Comparison of ENCODE assay signal across 21 cellular contexts in genomic region chrX:47745386-47745785, GRCh38.
"Had no signal": no experiment of that assay in that cellular context is flagged by ENCODE, and none has a peak within 500 bp of the region (broad histone marks: within the 10 kb centered on the region; RNA-seq: fewer than 3 reads in every experiment).

No MANE protein-coding gene starts in this region.

- H3K9me3 ChIP-seq: esophagus muscularis mucosa, tibial artery had no signal

- H3K36me3 Mint-ChIP-seq: activated naive CD8-positive, alpha-beta T cell treated with anti-CD3 and anti-CD28 coated beads, Interleukin-2, amount 10 ng/mL, durations not matched to agents 7 days and 5 days; brain had no signal

- H3K4me1 Mint-ChIP-seq: activated B cell treated with CpG ODN at 0.5 μM for 24 hours, neural crest cell had no signal

- H3K4me2 ChIP-seq: hepatocyte had no signal

- H2AFZ ChIP-seq: hepatocyte had no signal

- H3K4me1 ChIP-seq: esophagus muscularis mucosa, tibial artery had no signal

- H3K4me3 Mint-ChIP-seq: activated B cell treated with CpG ODN at 0.5 μM for 24 hours; activated CD4-positive, alpha-beta memory T cell treated with anti-CD3 and anti-CD28 coated beads, Interleukin-2, amount 10 ng/mL, durations not matched to agents 7 days and 5 days; activated naive CD8-positive, alpha-beta T cell treated with anti-CD3 and anti-CD28 coated beads, Interleukin-2, amount 10 ng/mL, durations not matched to agents 7 days and 5 days; brain; neural crest cell had no signal

- DNase-seq: activated B cell treated with CpG ODN at 0.5 μM for 24 hours; activated CD4-positive, alpha-beta memory T cell treated with anti-CD3 and anti-CD28 coated beads, Interleukin-2, amount 10 ng/mL, durations not matched to agents 7 days and 5 days; activated CD4-positive, alpha-beta T cell treated with anti-CD3 and anti-CD28 coated beads for 48 hours; activated naive CD4-positive, alpha-beta T cell treated with Interleukin-2 at 50 U/mL for 16 hours; activated naive CD8-positive, alpha-beta T cell treated with anti-CD3 and anti-CD28 coated beads, Interleukin-2, amount 10 ng/mL, durations not matched to agents 7 days and 5 days; activated T-cell treated with anti-CD3 and anti-CD28 coated beads, Interleukin-2, amount 50 U/mL, for 1 hour; cortex of kidney; foreskin fibroblast; left colon; midbrain; stimulated activated naive CD8-positive, alpha-beta T cell treated with anti-CD3 and anti-CD28 coated beads, Interleukin-15, Interleukin-2, amounts not matched to agents 100 U/mL and 50 U/mL, for 24 hours; substantia nigra; T-helper 2 cell; tibial artery had no signal

- H3K4me3 ChIP-seq: esophagus muscularis mucosa, hepatocyte, lung, skin epidermis, tibial artery had no signal

- H3K27me3 ChIP-seq: esophagus muscularis mucosa, hepatocyte, tibial artery had no signal

- H3K27me3 Mint-ChIP-seq: activated CD4-positive, alpha-beta memory T cell treated with anti-CD3 and anti-CD28 coated beads, Interleukin-2, amount 10 ng/mL, durations not matched to agents 7 days and 5 days had no signal

- ATAC-seq: left colon; stimulated activated naive CD8-positive, alpha-beta T cell treated with anti-CD3 and anti-CD28 coated beads, Interleukin-15, Interleukin-2, amounts not matched to agents 100 U/mL and 50 U/mL, for 24 hours had no signal

- H3K27ac Mint-ChIP-seq: activated B cell treated with CpG ODN at 0.5 μM for 24 hours; activated CD4-positive, alpha-beta memory T cell treated with anti-CD3 and anti-CD28 coated beads, Interleukin-2, amount 10 ng/mL, durations not matched to agents 7 days and 5 days; activated naive CD8-positive, alpha-beta T cell treated with anti-CD3 and anti-CD28 coated beads, Interleukin-2, amount 10 ng/mL, durations not matched to agents 7 days and 5 days; activated T-helper 2 cell treated with anti-CD3 and anti-CD28 coated beads, Interferon-gamma antibody, Interleukin-2, Interleukin-4, amounts not matched to agents 10 μg/mL and 5 μg/mL and 100 μg/mL, durations not matched to agents 14 hours and 24 hours and 36 hours had no signal

- H3K27ac ChIP-seq: esophagus muscularis mucosa, hepatocyte, skin epidermis, tibial artery had no signal

- H3K9me3 Mint-ChIP-seq: activated B cell treated with CpG ODN at 0.5 μM for 24 hours; activated CD4-positive, alpha-beta memory T cell treated with anti-CD3 and anti-CD28 coated beads, Interleukin-2, amount 10 ng/mL, durations not matched to agents 7 days and 5 days; activated naive CD8-positive, alpha-beta T cell treated with anti-CD3 and anti-CD28 coated beads, Interleukin-2, amount 10 ng/mL, durations not matched to agents 7 days and 5 days; activated T-helper 2 cell treated with anti-CD3 and anti-CD28 coated beads, Interferon-gamma antibody, Interleukin-2, Interleukin-4, amounts not matched to agents 10 μg/mL and 5 μg/mL and 100 μg/mL, durations not matched to agents 14 hours and 24 hours and 36 hours had no signal

- H3K36me3 ChIP-seq: esophagus muscularis mucosa, tibial artery had no signal
